In genomic region chr15:40807028-40807887, GRCh38 we compare ENCODE assay signal across 1 cellular context.
TF ChIP-seq lines count a peak whose summit lies in the region.

DNAJC17 (minus strand) TSS chr15:40807473; CDS start chr15:40807446, 27 bp downstream.
A gene with protein sequence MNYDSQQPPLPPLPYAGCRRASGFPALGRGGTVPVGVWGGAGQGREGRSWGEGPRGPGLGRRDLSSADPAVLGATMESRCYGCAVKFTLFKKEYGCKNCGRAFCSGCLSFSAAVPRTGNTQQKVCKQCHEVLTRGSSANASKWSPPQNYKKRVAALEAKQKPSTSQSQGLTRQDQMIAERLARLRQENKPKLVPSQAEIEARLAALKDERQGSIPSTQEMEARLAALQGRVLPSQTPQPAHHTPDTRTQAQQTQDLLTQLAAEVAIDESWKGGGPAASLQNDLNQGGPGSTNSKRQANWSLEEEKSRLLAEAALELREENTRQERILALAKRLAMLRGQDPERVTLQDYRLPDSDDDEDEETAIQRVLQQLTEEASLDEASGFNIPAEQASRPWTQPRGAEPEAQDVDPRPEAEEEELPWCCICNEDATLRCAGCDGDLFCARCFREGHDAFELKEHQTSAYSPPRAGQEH (plus strand): TSS chr15:40807089. CDS start chr15:40807590, 501 bp downstream.

TF ChIP-seq in H1, 55 proteins besides CTCF, POLR2A, EP300 and RAD21:
- TF ChIP-seq YY1 (IDR thresholded peaks at IDR 0.05; ENCODE audit: low read depth, low read length), result peak; percentile 61
- TF ChIP-seq GABPA (IDR thresholded peaks at IDR 0.05; ENCODE audit: borderline replicate concordance, insufficient read depth, low read length), result no peak
- 0 out of 2 replicates have a peak, but pooled peaks have one; percentile 2 for TF ChIP-seq JUND (IDR thresholded peaks at IDR 0.05; ENCODE audit: low read length)
- TF ChIP-seq CEBPB (IDR thresholded peaks at IDR 0.05; ENCODE audit: low read depth, low read length), result no peak
- TF ChIP-seq, protein P1, sequence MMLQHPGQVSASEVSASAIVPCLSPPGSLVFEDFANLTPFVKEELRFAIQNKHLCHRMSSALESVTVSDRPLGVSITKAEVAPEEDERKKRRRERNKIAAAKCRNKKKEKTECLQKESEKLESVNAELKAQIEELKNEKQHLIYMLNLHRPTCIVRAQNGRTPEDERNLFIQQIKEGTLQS (IDR thresholded peaks at IDR 0.05; ENCODE audit: insufficient read depth, low read depth, low read length), result no peak
- TF ChIP-seq BACH1 (IDR thresholded peaks at IDR 0.05; ENCODE audit: low read length), result no peak
- TF ChIP-seq TCF12 (IDR thresholded peaks at IDR 0.05; ENCODE audit: low read depth, low read length), result no peak
- TF ChIP-seq SRF (IDR thresholded peaks at IDR 0.05; ENCODE audit: low read depth, low read length), result no peak
- no peak for TF ChIP-seq TAF7 (optimal IDR thresholded peaks at IDR 0.05; ENCODE audit: borderline replicate concordance, low read depth, low read length)
- TF ChIP-seq USF2 (IDR thresholded peaks at IDR 0.05; ENCODE audit: low read length), result no peak; the same call in 1 of the 2 replicates
- no peak for TF ChIP-seq RXRA (IDR thresholded peaks at IDR 0.05; ENCODE audit: insufficient read depth, low read depth, low read length)
- peak; percentile 90 for TF ChIP-seq CREB1 (IDR thresholded peaks at IDR 0.05)
- peak; percentile 90 for TF ChIP-seq SAP30 (IDR thresholded peaks at IDR 0.05; ENCODE audit: insufficient read depth, insufficient replicate concordance, low read length)
- peak; percentile 81 for TF ChIP-seq ASH2L (IDR thresholded peaks at IDR 0.05; ENCODE audit: low read length)
- TF ChIP-seq NANOG (IDR thresholded peaks at IDR 0.05; ENCODE audit: insufficient read depth, low read depth, low read length, poor library complexity, severe bottlenecking), result no peak
- no peak; the same call in 1 of the 2 replicates for TF ChIP-seq RBBP5 (IDR thresholded peaks at IDR 0.05; ENCODE audit: borderline replicate concordance, low read depth, low read length)
- peak; percentile 98 for TF ChIP-seq KDM4A (IDR thresholded peaks at IDR 0.05; ENCODE audit: low read depth, low read length, severe bottlenecking)
- TF ChIP-seq, protein P2, sequence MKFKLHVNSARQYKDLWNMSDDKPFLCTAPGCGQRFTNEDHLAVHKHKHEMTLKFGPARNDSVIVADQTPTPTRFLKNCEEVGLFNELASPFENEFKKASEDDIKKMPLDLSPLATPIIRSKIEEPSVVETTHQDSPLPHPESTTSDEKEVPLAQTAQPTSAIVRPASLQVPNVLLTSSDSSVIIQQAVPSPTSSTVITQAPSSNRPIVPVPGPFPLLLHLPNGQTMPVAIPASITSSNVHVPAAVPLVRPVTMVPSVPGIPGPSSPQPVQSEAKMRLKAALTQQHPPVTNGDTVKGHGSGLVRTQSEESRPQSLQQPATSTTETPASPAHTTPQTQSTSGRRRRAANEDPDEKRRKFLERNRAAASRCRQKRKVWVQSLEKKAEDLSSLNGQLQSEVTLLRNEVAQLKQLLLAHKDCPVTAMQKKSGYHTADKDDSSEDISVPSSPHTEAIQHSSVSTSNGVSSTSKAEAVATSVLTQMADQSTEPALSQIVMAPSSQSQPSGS (IDR thresholded peaks at IDR 0.05; ENCODE audit: low read length), result no peak
- TF ChIP-seq FOSL1 (IDR thresholded peaks at IDR 0.05; ENCODE audit: insufficient read depth, low read depth, low read length), result no peak
- no peak for TF ChIP-seq SUZ12 (IDR thresholded peaks at IDR 0.05; ENCODE audit: low read length)
- peak; percentile 61 for TF ChIP-seq NRF1 (IDR thresholded peaks at IDR 0.05; ENCODE audit: low read depth, low read length)
- no peak for TF ChIP-seq HDAC6 (IDR thresholded peaks at IDR 0.05; ENCODE audit: low read depth, low read length)
- peak; percentile 43; the same call in 1 of the 2 replicates for TF ChIP-seq PHF8 (conservative IDR thresholded peaks at IDR 0.05; ENCODE audit: low read depth, low read length)
- peak; percentile 95 for TF ChIP-seq SIX5 (IDR thresholded peaks at IDR 0.05; ENCODE audit: low read depth, low read length)
- 0 out of 2 replicates have a peak, but pooled peaks have one; percentile 7 for TF ChIP-seq POLR2AphosphoS5 (IDR thresholded peaks at IDR 0.05; ENCODE audit: low read depth, low read length)
- TF ChIP-seq SIN3A (conservative IDR thresholded peaks at IDR 0.05 in 1 of 2, IDR thresholded peaks at IDR 0.05 in 1 of 2; ENCODE audit: low read depth in 1 of 2, low read length in 2 of 2), result peak in 1 of 2 experiments; percentile 91; a peak in 2 of 4 replicates
